Comparison of ENCODE assay signal across 19 cellular contexts in genomic region chr11:4543561-4543960, GRCh38. TPM values are rescaled to one million over a fixed set of nuclear protein-coding genes. Genes with fewer than 3 reads are reported as not detected.
DNase-seq lines count a peak whose midpoint lies in the region; ATAC-seq and TF ChIP-seq lines count a peak whose summit lies in the region.
"Had no signal": no experiment of that assay in that cellular context is flagged by ENCODE, and none has a peak within 500 bp of the region (broad histone marks: within the 10 kb centered on the region; RNA-seq: fewer than 3 reads in every experiment).

No MANE protein-coding gene starts in this region.

- H3K36me3 ChIP-seq in left ventricle myocardium inferior = no peaks in the 10 kb centered on the region

- DNase-seq in A172 (ENCODE audit: low spot score) (peak; percentile 55), M059J (ENCODE audit: low read depth) (peak; percentile 20), dermis blood vessel endothelial cell (peak; percentile 2), kidney tubule cell (ENCODE audit: low spot score) (peak; percentile 45), EL (no peak), left ventricle myocardium inferior (no peak)
- DNase-seq: HCEC 1CT, KG1, NCI-H1092, NCI-H146, NCI-H2081, NCI-H82, PC-9, Right ventricle myocardium superior had no signal

- no peak overlapping the region for H3K27ac ChIP-seq in left ventricle myocardium inferior (replicated peaks)
- H3K27ac ChIP-seq: C4-2B, HL-60, PC-9, SK-N-MC had no signal

- H3K9me3 ChIP-seq in left ventricle myocardium inferior (replicated peaks) = no peaks in the 10 kb centered on the region

- no peak for TF ChIP-seq CTCF in left ventricle myocardium inferior (IDR thresholded peaks at IDR 0.05; ENCODE audit: borderline replicate concordance)

- peaks cover 25% of the 10 kb centered on the region for H3K27me3 ChIP-seq in left ventricle myocardium inferior (ENCODE audit: low read depth)

- ATAC-seq in activated CD4-positive, CD25-positive, alpha-beta regulatory T cell treated with anti-CD3 and anti-CD28 coated beads, Interleukin-2, amount 50 U/mL, for 24 hours = no peak

- H3K4me1 ChIP-seq in left ventricle myocardium inferior = no peaks in the 10 kb centered on the region

- intact Hi-C loops in left ventricle myocardium inferior (cut with micrococcal nuclease) = loop anchor here (10.0 kb wide), 1 partner anchor 359 kb away; no protein-coding TSS in a partner anchor

- no peak overlapping the region for H3K4me3 ChIP-seq in left ventricle myocardium inferior
- H3K4me3 ChIP-seq: PC-9, SK-N-MC had no signal

RNA-seq across cellular contexts. Expression of gene OR52M1, which starts 1.4 kb away (rescaled TPM):
- total RNA-seq in A172 (2014; rRNA removed; shearing (Covaris generic)) = not detected in 2 replicates
- total RNA-seq in M059J (2014; rRNA removed; shearing (Covaris generic)) = not detected in 2 replicates
- total RNA-seq in dermis blood vessel endothelial cell (not detected in 2 replicates), left ventricle myocardium inferior (not detected)
- total RNA-seq: NCI-H460, PC-9, Right ventricle myocardium superior had no signal

RNA-seq across cellular contexts. Expression of gene OR52I2, which starts 38.0 kb away (rescaled TPM):
- total RNA-seq in A172 (2014; rRNA removed; shearing (Covaris generic)) = not detected in 2 replicates
- total RNA-seq in M059J (2014; rRNA removed; shearing (Covaris generic)) = not detected in 2 replicates
- total RNA-seq in dermis blood vessel endothelial cell (not detected in 2 replicates), left ventricle myocardium inferior (not detected)
- total RNA-seq: NCI-H460, PC-9, Right ventricle myocardium superior had no signal

RNA-seq across cellular contexts. Expression of gene OR52I1, which starts 50.3 kb away (rescaled TPM):
- total RNA-seq in A172 (2014; rRNA removed; shearing (Covaris generic)) = not detected in 2 replicates
- not detected in 2 replicates for total RNA-seq in M059J (2014; rRNA removed; shearing (Covaris generic))
- total RNA-seq in dermis blood vessel endothelial cell (not detected in 2 replicates), left ventricle myocardium inferior (not detected)
- total RNA-seq: NCI-H460, Right ventricle myocardium superior had no signal

Comparison
In these comparisons a context has a peak if more than half of its experiments do, and no peak if none do; other contexts are left out.
1. DNase-seq: peak in A172 (single experiment), M059J (single experiment), dermis blood vessel endothelial cell (single experiment) and kidney tubule cell (single experiment); none in EL (single experiment) and left ventricle myocardium inferior (single experiment).